In genomic region chr15:70892912-70893560, GRCh38 we compare ENCODE assay signal across 8 cellular contexts. TPM values are rescaled to one million over a fixed set of nuclear protein-coding genes. Genes with fewer than 3 reads are reported as not detected.
DNase-seq lines count a peak whose midpoint lies in the region; ATAC-seq and TF ChIP-seq lines count a peak whose summit lies in the region.

No MANE protein-coding gene starts in this region.

- DNase-seq in NCI-H2171 treated with DMSO at 0.1 percent for 48 hours (lab: John Stamatoyannopoulos, UW), result peak; percentile 60
- DNase-seq in NCI-H2171 (lab: John Stamatoyannopoulos, UW), result no peak
- peak; percentile 73 for DNase-seq in HCEC 1CT
- peak; percentile 9 for DNase-seq in NCI-H2029 (lab: John Stamatoyannopoulos, UW)
- peak in 1 of 4 donors; percentile 15 for DNase-seq in body of pancreas
- DNase-seq in NCI-H1436 treated with DMSO at 0.1 percent for 48 hours (lab: John Stamatoyannopoulos, UW), result no peak

- no peak for ATAC-seq in body of pancreas

- H3K9ac ChIP-seq in iPS-18a (ENCODE audit: low read length), result peak overlapping the region; percentile 75
- peak overlapping the region; percentile 80 for H3K9ac ChIP-seq in skeletal muscle satellite cell (ENCODE audit: low read depth, low read length)

- H3K27me3 ChIP-seq in body of pancreas (no peaks in the 10 kb centered on the region), iPS-18a (ENCODE audit: control insufficient read depth, insufficient read depth, low read length) (no peaks in the 10 kb centered on the region), skeletal muscle satellite cell (ENCODE audit: control insufficient read depth, insufficient read depth, low read length) (no peaks in the 10 kb centered on the region)

- no peak for TF ChIP-seq POLR2A in body of pancreas (IDR thresholded peaks at IDR 0.05)

- H3K9me3 ChIP-seq in body of pancreas, result no peaks in the 10 kb centered on the region
- H3K9me3 ChIP-seq in iPS-18a (ENCODE audit: control insufficient read depth, low read depth, low read length), result no peaks in the 10 kb centered on the region
- H3K9me3 ChIP-seq in skeletal muscle satellite cell (replicated peaks; ENCODE audit: low read length), result no peaks in the 10 kb centered on the region

- H3K4me1 ChIP-seq in body of pancreas (peaks cover 15% of the 10 kb centered on the region), iPS-18a (ENCODE audit: control insufficient read depth, low read depth, low read length) (peaks cover 17% of the 10 kb centered on the region), skeletal muscle satellite cell (ENCODE audit: control insufficient read depth, insufficient read depth, low read length) (peaks cover 13% of the 10 kb centered on the region)

- 3 to 6% methylated on average over 10 of the region's 10 CpGs for WGBS in body of pancreas, 2 donors

- peak in 5 of 7 experiments; percentile 7 to 47 (median 33) for TF ChIP-seq CTCF in body of pancreas (IDR thresholded peaks at IDR 0.05)

- intact Hi-C loops in body of pancreas (cut with DNase I), result no loop called here

- H3K27ac ChIP-seq in body of pancreas, result peak overlapping the region; percentile 42 to 67 (median 64)
- no peak overlapping the region for H3K27ac ChIP-seq in iPS-18a (ENCODE audit: low read length)

- peak overlapping the region; percentile 82 for H3K4me2 ChIP-seq in skeletal muscle satellite cell (ENCODE audit: low read length)

- peak overlapping the region; percentile 1 to 82 for H3K4me3 ChIP-seq in body of pancreas
- H3K4me3 ChIP-seq in iPS-18a (ENCODE audit: low read length), result peak overlapping the region; percentile 91
- H3K4me3 ChIP-seq in skeletal muscle satellite cell (ENCODE audit: low read length), result peak overlapping the region; percentile 80

- H3K36me3 ChIP-seq in body of pancreas (replicated peaks in 1 of 2; ENCODE audit: insufficient read depth in 1 of 2, low read depth in 2 of 2), result no peaks in the 10 kb centered on the region
- no peaks in the 10 kb centered on the region for H3K36me3 ChIP-seq in iPS-18a (ENCODE audit: control insufficient read depth, low read depth, low read length)
- H3K36me3 ChIP-seq in skeletal muscle satellite cell (ENCODE audit: insufficient read depth, low read length), result no peaks in the 10 kb centered on the region

RNA-seq across cellular contexts. Expression of gene LRRC49, which starts 0.4 kb away (rescaled TPM):
- 1 to 10 TPM; 3.0 to 7.3 TPM for total RNA-seq in body of pancreas
- total RNA-seq in skeletal muscle satellite cell (2012; rRNA removed), result 6.3 and 6.6 TPM in 2 replicates

RNA-seq across cellular contexts. Expression of gene THAP10, which starts 0.8 kb away (rescaled TPM):
- 1 to 10 TPM; 1.3 to 3.0 TPM for total RNA-seq in body of pancreas
- 2.0 and 2.4 TPM in 2 replicates for total RNA-seq in skeletal muscle satellite cell (2012; rRNA removed)

RNA-seq across cellular contexts. Expression of gene LARP6, which starts 39.1 kb away (rescaled TPM):
- total RNA-seq in body of pancreas, result 10 to 100 TPM; 20.0 to 44.2 TPM
- 37.5 and 45.7 TPM in 2 replicates for total RNA-seq in skeletal muscle satellite cell (2012; rRNA removed)

Comparison
In these comparisons a context has a peak if more than half of its experiments do, and no peak if none do; other contexts are left out.
1. DNase-seq: peak in NCI-H2171 treated with DMSO at 0.1 percent for 48 hours (single experiment), HCEC 1CT (single experiment) and NCI-H2029 (single experiment); none in NCI-H2171 (single experiment) and NCI-H1436 treated with DMSO at 0.1 percent for 48 hours (single experiment).
2. Peak in every context shown above with its lines, with median percentiles within 50 percentile points of each other: H3K4me3 ChIP-seq.